Comparison of ENCODE assay signal across 28 cellular contexts in genomic region chr5:60184599-60184998, GRCh38.
A peak's percentile ranks its signal among the peaks of the same experiment; 100 is the strongest.
DNase-seq lines count a peak whose midpoint lies in the region; ATAC-seq and TF ChIP-seq lines count a peak whose summit lies in the region.
"Had no signal": no experiment of that assay in that cellular context is flagged by ENCODE, and none has a peak within 500 bp of the region (broad histone marks: within the 10 kb centered on the region; RNA-seq: fewer than 3 reads in every experiment).

No MANE protein-coding gene starts in this region.

- H2AFZ ChIP-seq in fibroblast of lung (ENCODE audit: low read length), result no peak overlapping the region

- H4K5ac ChIP-seq in mesendoderm (ENCODE audit: low read length), result no peak overlapping the region

- no peak overlapping the region for H3K9ac ChIP-seq in fibroblast of lung (ENCODE audit: insufficient read depth, low read length)
- no peak overlapping the region for H3K9ac ChIP-seq in mesendoderm (ENCODE audit: low read length)
- H3K9ac ChIP-seq: KMS-11, SK-N-SH had no signal

- no peaks in the 10 kb centered on the region for H4K20me1 ChIP-seq in fibroblast of lung (ENCODE audit: control insufficient read depth, extremely low read depth, insufficient read depth, low read length)

- H3K18ac ChIP-seq in mesendoderm (ENCODE audit: low read length), result no peak overlapping the region

- no peaks in the 10 kb centered on the region for H3K36me3 ChIP-seq in fibroblast of lung (ENCODE audit: control insufficient read depth, insufficient read depth, low read length)
- H3K36me3 ChIP-seq in mesendoderm (ENCODE audit: control insufficient read depth, insufficient read depth, low read length), result no peaks in the 10 kb centered on the region
- H3K36me3 ChIP-seq: prostate gland, thoracic aorta, uterus had no signal

- H3K79me1 ChIP-seq in mesendoderm (ENCODE audit: low read length), result no peaks in the 10 kb centered on the region

- H3K9me3 ChIP-seq in fibroblast of lung (ENCODE audit: control insufficient read depth, insufficient read depth, low read depth, low read length), result no peaks in the 10 kb centered on the region
- H3K9me3 ChIP-seq: prostate gland, SK-N-SH, thoracic aorta, uterus had no signal

- H3K27me3 Mint-ChIP-seq in nephron (ENCODE audit: low read depth), result no peaks in the 10 kb centered on the region
- H3K27me3 Mint-ChIP-seq in stimulated activated memory B cell treated with anti-CD40 and anti-IgM and Interleukin-4, amounts not matched to agents 10 μg/mL and 1 μg/mL and 100 μg/mL, for 72 hours, result no peaks in the 10 kb centered on the region
- H3K27me3 Mint-ChIP-seq: activated CD8-positive, alpha-beta T cell treated with anti-CD3 and anti-CD28 coated beads for 36 hours had no signal

- TF ChIP-seq CTCF in fibroblast of lung (conservative IDR thresholded peaks at IDR 0.05 in 1 of 2, IDR thresholded peaks at IDR 0.05 in 1 of 2; ENCODE audit: low read depth in 1 of 2, low read length in 2 of 2) (no peak), nephron (IDR thresholded peaks at IDR 0.05; ENCODE audit: unreplicated experiment in 3 of 3) (no peak)

- no peaks in the 10 kb centered on the region for H3K36me3 Mint-ChIP-seq in nephron (ENCODE audit: low read depth)
- H3K36me3 Mint-ChIP-seq in stimulated activated memory B cell treated with anti-CD40 and anti-IgM and Interleukin-4, amounts not matched to agents 10 μg/mL and 1 μg/mL and 100 μg/mL, for 72 hours, result no peaks in the 10 kb centered on the region
- H3K36me3 Mint-ChIP-seq: activated naive CD4-positive, alpha-beta T cell treated with anti-CD3 and anti-CD28 coated beads, Interleukin-2, amount 50 U/mL, for 72 hours had no signal

- H3K4me3 ChIP-seq in fibroblast of lung (replicated peaks in 1 of 4; ENCODE audit: control extremely low read depth in 1 of 4, insufficient read depth in 1 of 4, low read depth in 3 of 4, low read length in 4 of 4) (no peak overlapping the region), mesendoderm (ENCODE audit: low read length) (no peak overlapping the region)
- H3K4me3 ChIP-seq: lung, prostate gland, uterus had no signal

- no peaks in the 10 kb centered on the region for H3K27me3 ChIP-seq in fibroblast of lung (ENCODE audit: control insufficient read depth, insufficient read depth, low read length)
- H3K27me3 ChIP-seq in mesendoderm (ENCODE audit: insufficient read depth, low read length, poor library complexity), result no peaks in the 10 kb centered on the region
- H3K27me3 ChIP-seq: uterus had no signal

- no peak overlapping the region for H2BK15ac ChIP-seq in mesendoderm (replicated peaks; ENCODE audit: low read depth)

- no peak overlapping the region for H2AK5ac ChIP-seq in mesendoderm (ENCODE audit: low read length)

- H3K27ac ChIP-seq in fibroblast of lung (ENCODE audit: insufficient read depth, low read length), result no peak overlapping the region
- no peak overlapping the region for H3K27ac ChIP-seq in mesendoderm (ENCODE audit: low read depth, low read length)
- H3K27ac ChIP-seq: C4-2B, KMS-11, prostate gland, RWPE1, thoracic aorta, uterus had no signal

- no peak overlapping the region for H3K4me2 ChIP-seq in fibroblast of lung (ENCODE audit: extremely low read depth, insufficient read depth, low read length)
- no peak overlapping the region for H3K4me2 ChIP-seq in mesendoderm (ENCODE audit: low read length)
- H3K4me2 ChIP-seq: KMS-11, SK-N-SH had no signal

- no peak overlapping the region for H3K56ac ChIP-seq in mesendoderm (ENCODE audit: low read length)

- no peak overlapping the region for H3K4me3 Mint-ChIP-seq in nephron
- no peak overlapping the region for H3K4me3 Mint-ChIP-seq in stimulated activated memory B cell treated with anti-CD40 and anti-IgM and Interleukin-4, amounts not matched to agents 10 μg/mL and 1 μg/mL and 100 μg/mL, for 72 hours
- H3K4me3 Mint-ChIP-seq: activated CD8-positive, alpha-beta T cell treated with anti-CD3 and anti-CD28 coated beads for 36 hours; T-helper 1 cell treated with Interleukin-12 subunit alpha and Interleukin-12 subunit beta and Interleukin-4 antibody, amounts not matched to agents 30 μg/mL and 1 μg/mL, for 36 hours had no signal

- no peaks in the 10 kb centered on the region for H3K9me3 Mint-ChIP-seq in nephron
- no peaks in the 10 kb centered on the region for H3K9me3 Mint-ChIP-seq in stimulated activated memory B cell treated with anti-CD40 and anti-IgM and Interleukin-4, amounts not matched to agents 10 μg/mL and 1 μg/mL and 100 μg/mL, for 72 hours
- H3K9me3 Mint-ChIP-seq: activated T-helper 2 cell treated with anti-CD3 and anti-CD28 coated beads, Interferon-gamma antibody, Interleukin-2, Interleukin-4, amounts not matched to agents 10 μg/mL and 5 μg/mL and 100 μg/mL, durations not matched to agents 14 hours and 24 hours and 36 hours; T-helper 1 cell treated with Interleukin-12 subunit alpha and Interleukin-12 subunit beta and Interleukin-4 antibody, amounts not matched to agents 30 μg/mL and 1 μg/mL, for 36 hours had no signal

- peaks cover 20% of the 10 kb centered on the region for H3K4me1 Mint-ChIP-seq in nephron
- H3K4me1 Mint-ChIP-seq in stimulated activated memory B cell treated with anti-CD40 and anti-IgM and Interleukin-4, amounts not matched to agents 10 μg/mL and 1 μg/mL and 100 μg/mL, for 72 hours, result no peaks in the 10 kb centered on the region

- no peak overlapping the region for H2BK120ac ChIP-seq in mesendoderm (ENCODE audit: low read depth, low read length)

- H3K4me1 ChIP-seq in fibroblast of lung (ENCODE audit: control insufficient read depth, extremely low read depth, insufficient read depth, low read length) (no peaks in the 10 kb centered on the region), mesendoderm (ENCODE audit: control insufficient read depth, low read depth, low read length) (no peaks in the 10 kb centered on the region)
- H3K4me1 ChIP-seq: prostate gland, uterus had no signal

- H3K23ac ChIP-seq in mesendoderm (ENCODE audit: low read length), result no peak overlapping the region

- WGBS in mesendoderm (ENCODE audit: extremely low coverage, insufficient coverage, low lambda C conversion rate), result no CpG with 5 or more reads among the region's 2 CpGs

- ATAC-seq in HG03439 (IDR thresholded peaks at IDR 0.05; ENCODE audit: unreplicated experiment), result no peak
- no peak for ATAC-seq in stimulated activated memory B cell treated with anti-CD40 and anti-IgM and Interleukin-4, amounts not matched to agents 10 μg/mL and 1 μg/mL and 100 μg/mL, for 72 hours
- ATAC-seq: activated CD8-positive, alpha-beta T cell treated with anti-CD3 and anti-CD28 coated beads for 36 hours; activated naive CD4-positive, alpha-beta T cell treated with anti-CD3 and anti-CD28 coated beads, Interleukin-2, amount 50 U/mL, for 72 hours; stimulated activated naive CD8-positive, alpha-beta T cell treated with anti-CD3 and anti-CD28 coated beads, Interleukin-15, Interleukin-2, amounts not matched to agents 100 U/mL and 50 U/mL, for 24 hours had no signal

- H2BK5ac ChIP-seq in mesendoderm (ENCODE audit: low read length), result no peak overlapping the region

- no peaks in the 10 kb centered on the region for H3K79me2 ChIP-seq in fibroblast of lung (ENCODE audit: control insufficient read depth, insufficient read depth, low read length)
- no peaks in the 10 kb centered on the region for H3K79me2 ChIP-seq in mesendoderm (ENCODE audit: control insufficient read depth, insufficient read depth, low read length)

- H3K4ac ChIP-seq in mesendoderm (ENCODE audit: low read depth, low read length), result no peak overlapping the region

- H3K27ac Mint-ChIP-seq in nephron, result peak overlapping the region; percentile 70 to 83 (median 80)
- no peak overlapping the region for H3K27ac Mint-ChIP-seq in stimulated activated memory B cell treated with anti-CD40 and anti-IgM and Interleukin-4, amounts not matched to agents 10 μg/mL and 1 μg/mL and 100 μg/mL, for 72 hours
- H3K27ac Mint-ChIP-seq: activated CD8-positive, alpha-beta T cell treated with anti-CD3 and anti-CD28 coated beads for 36 hours; activated naive CD4-positive, alpha-beta T cell treated with anti-CD3 and anti-CD28 coated beads, Interleukin-2, amount 50 U/mL, for 72 hours; activated T-helper 2 cell treated with anti-CD3 and anti-CD28 coated beads, Interferon-gamma antibody, Interleukin-2, Interleukin-4, amounts not matched to agents 10 μg/mL and 5 μg/mL and 100 μg/mL, durations not matched to agents 14 hours and 24 hours and 36 hours; T-helper 1 cell treated with Interleukin-12 subunit alpha and Interleukin-12 subunit beta and Interleukin-4 antibody, amounts not matched to agents 30 μg/mL and 1 μg/mL, for 36 hours had no signal

- peak; percentile 39 for DNase-seq in A172 (ENCODE audit: low spot score)
- DNase-seq in NCI-H460 (ENCODE audit: extremely low read depth, low read depth), result peak; percentile 69
- DNase-seq in fibroblast of lung (ENCODE audit: low read depth in 2 of 2), result peak; percentile 5 to 63
- DNase-seq in NOMO-1 treated with DMSO at 0.1 percent for 48 hours (lab: John Stamatoyannopoulos, UW; ENCODE audit: unreplicated experiment), result no peak
- DNase-seq in mesendoderm, result no peak
- DNase-seq: activated CD4-positive, alpha-beta T cell treated with anti-CD3 and anti-CD28 coated beads for 1 hour; activated CD8-positive, alpha-beta T cell treated with anti-CD3 and anti-CD28 coated beads for 36 hours; anterior cingulate cortex; central memory CD4-positive, alpha-beta T cell; DMS79 treated with DMSO at 0.1 percent for 48 hours; NCI-H1417 treated with DMSO at 0.1 percent for 48 hours; NCI-H2081; NCI-H774; SK-N-SH; stimulated activated naive CD8-positive, alpha-beta T cell treated with anti-CD3 and anti-CD28 coated beads, Interleukin-15, Interleukin-2, amounts not matched to agents 100 U/mL and 50 U/mL, for 24 hours; uterus had no signal

- no peak overlapping the region for H4K8ac ChIP-seq in mesendoderm (ENCODE audit: low read depth, low read length)

Comparison
In these comparisons a context has a peak if more than half of its experiments do, and no peak if none do; other contexts are left out.
1. DNase-seq: peak in A172 (single experiment), NCI-H460 (single experiment) and fibroblast of lung (2 of 2); none in NOMO-1 treated with DMSO at 0.1 percent for 48 hours (single experiment) and mesendoderm (single experiment).